In the genomic region with DNA sequence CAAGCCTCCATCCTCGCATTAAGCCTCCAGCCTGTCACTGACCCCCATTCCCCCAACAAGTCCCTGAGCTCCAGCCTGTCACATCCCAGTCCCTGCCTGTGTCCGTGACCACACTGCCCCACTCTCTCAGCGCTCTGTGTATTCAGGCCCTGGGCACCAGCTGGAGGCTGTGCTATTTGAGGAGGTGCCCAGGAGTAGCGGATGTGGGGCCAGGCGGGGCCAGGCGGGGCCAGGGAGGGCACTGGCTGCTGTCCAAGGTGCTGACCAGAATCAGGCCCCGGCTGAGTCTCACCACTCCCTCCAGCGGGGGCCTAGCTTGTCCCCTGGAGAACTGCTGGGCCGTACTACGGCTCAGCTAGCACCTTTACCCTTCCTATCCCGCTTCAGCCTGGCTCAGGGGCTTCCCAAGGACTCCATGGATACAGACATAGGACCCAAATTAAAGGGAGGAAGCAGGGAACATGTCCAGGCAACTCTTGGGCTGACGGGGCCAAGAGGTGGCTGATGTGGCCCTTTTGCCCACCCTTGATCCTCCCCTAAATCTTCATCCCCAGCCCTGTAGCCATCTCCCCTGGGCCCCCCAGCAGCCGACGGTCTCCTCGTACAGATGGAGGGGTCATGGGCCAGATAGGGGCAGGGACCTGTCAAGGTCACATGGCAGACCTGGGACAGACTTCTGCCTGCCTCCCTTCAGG, we compare ENCODE assay signal across 8 cellular contexts. TPM values are rescaled to one million over a fixed set of nuclear protein-coding genes. Genes with fewer than 3 reads are reported as not detected.
DNase-seq lines count a peak whose midpoint lies in the region; ATAC-seq and TF ChIP-seq lines count a peak whose summit lies in the region.

No MANE protein-coding gene starts in this region.

- intact Hi-C loops in CD4-positive, alpha-beta memory T cell (cut with micrococcal nuclease) = no loop called here
- intact Hi-C loops in colonic mucosa (cut with DNase I) = no loop called here

- peak; percentile 56 to 64 (median 61) for DNase-seq in CD4-positive, alpha-beta memory T cell
- peak; percentile 54 for DNase-seq in LHCN-M2 (ENCODE audit: low read depth)
- DNase-seq in activated CD4-positive, alpha-beta T cell treated with anti-CD3 and anti-CD28 coated beads for 4 hours = peak; percentile 32 to 37
- DNase-seq in colonic mucosa = peak; percentile 56
- DNase-seq in memory B cell (ENCODE audit: low spot score in 2 of 2) = peak; percentile 13 to 31
- peak; percentile 37 to 44 for DNase-seq in stimulated activated CD8-positive, alpha-beta memory T cell treated with anti-CD3 and anti-CD28 coated beads, Interleukin-2, amount 100 ng/mL, for 48 hours (ENCODE audit: low read depth in 2 of 2)
- DNase-seq in NCI-H1092 (lab: John Stamatoyannopoulos, UW) = no peak

- TF ChIP-seq CTCF in colonic mucosa (IDR thresholded peaks at IDR 0.05) = no peak

- peak overlapping the region in 1 of 7 donors; percentile 52 for H3K27ac Mint-ChIP-seq in CD4-positive, alpha-beta memory T cell
- H3K27ac Mint-ChIP-seq in memory B cell = no peak overlapping the region

- no peaks in the 10 kb centered on the region for H3K36me3 Mint-ChIP-seq in CD4-positive, alpha-beta memory T cell
- no peaks in the 10 kb centered on the region for H3K36me3 Mint-ChIP-seq in memory B cell

- no peak overlapping the region for H3K4me3 ChIP-seq in CD4-positive, alpha-beta memory T cell (ENCODE audit: low read length in 2 of 2)
- H3K4me3 ChIP-seq in colonic mucosa = no peak overlapping the region

- peaks cover 5 to 22% (median 8%) of the 10 kb centered on the region in 4 donors for H3K4me1 Mint-ChIP-seq in CD4-positive, alpha-beta memory T cell
- H3K4me1 Mint-ChIP-seq in memory B cell = peaks cover 5% of the 10 kb centered on the region

- no peaks in the 10 kb centered on the region for H3K36me3 ChIP-seq in CD4-positive, alpha-beta memory T cell (ENCODE audit: insufficient read depth, low read length)
- H3K36me3 ChIP-seq in colonic mucosa = no peaks in the 10 kb centered on the region

- H3K27me3 Mint-ChIP-seq in CD4-positive, alpha-beta memory T cell = peaks cover 2 to 6% of the 10 kb centered on the region in 2 donors
- H3K27me3 Mint-ChIP-seq in memory B cell = peaks cover 25% of the 10 kb centered on the region

- H3K4me3 Mint-ChIP-seq in CD4-positive, alpha-beta memory T cell = no peak overlapping the region
- H3K4me3 Mint-ChIP-seq in memory B cell = no peak overlapping the region

- H3K9ac ChIP-seq in colonic mucosa (ENCODE audit: low read depth in 2 of 2, low read length in 2 of 2) = no peak overlapping the region

- POLR2A ChIA-PET in CD4-positive, alpha-beta memory T cell (lab: Charles Lee; ENCODE audit: partially characterized antibody) = no interaction called here

- H3K27ac ChIP-seq in CD4-positive, alpha-beta memory T cell (ENCODE audit: low read depth, low read length) = no peak overlapping the region
- H3K27ac ChIP-seq in colonic mucosa = no peak overlapping the region

- ATAC-seq in memory B cell (ENCODE audit: low read depth) (peak; percentile 43), GM19324 (IDR thresholded peaks at IDR 0.05; ENCODE audit: low FRiP score, unreplicated experiment) (no peak)

- H3K4me1 ChIP-seq in CD4-positive, alpha-beta memory T cell (ENCODE audit: insufficient read depth, low read length) = peaks cover 4% of the 10 kb centered on the region
- H3K4me1 ChIP-seq in colonic mucosa = no peaks in the 10 kb centered on the region

- H3K27me3 ChIP-seq in CD4-positive, alpha-beta memory T cell (ENCODE audit: insufficient read depth, low read length) = no peaks in the 10 kb centered on the region
- no peaks in the 10 kb centered on the region for H3K27me3 ChIP-seq in colonic mucosa

- no peaks in the 10 kb centered on the region for H3K9me3 Mint-ChIP-seq in CD4-positive, alpha-beta memory T cell
- H3K9me3 Mint-ChIP-seq in memory B cell = no peaks in the 10 kb centered on the region

- CTCF ChIA-PET in CD4-positive, alpha-beta memory T cell (lab: Charles Lee; ENCODE audit: partially characterized antibody) = no interaction called here

- no peaks in the 10 kb centered on the region for H3K9me3 ChIP-seq in CD4-positive, alpha-beta memory T cell (ENCODE audit: control insufficient read depth in 1 of 2, low read length in 2 of 2)
- no peaks in the 10 kb centered on the region for H3K9me3 ChIP-seq in colonic mucosa

RNA-seq across cellular contexts. Expression of a gene that starts 1.1 kb away (rescaled TPM):
- not detected for total RNA-seq in CD4-positive, alpha-beta memory T cell
- polyA plus RNA-seq in CD4-positive, alpha-beta memory T cell = not detected
- not detected in 2 replicates for total RNA-seq in LHCN-M2 (2014; rRNA removed)
- not detected for polyA plus RNA-seq in LHCN-M2 (2012)
- total RNA-seq in colonic mucosa = 1 to 10 TPM in 1 of 2 donors, under 1 TPM in 1; 0.50 to 1.2 TPM

RNA-seq across cellular contexts. Expression of a gene that starts 16.2 kb away (rescaled TPM):
- total RNA-seq in CD4-positive, alpha-beta memory T cell = not detected
- polyA plus RNA-seq in CD4-positive, alpha-beta memory T cell = not detected
- 0.06 TPM in 1 of 2 replicates, not detected in the other for total RNA-seq in LHCN-M2 (2014; rRNA removed)
- 0.04 TPM for polyA plus RNA-seq in LHCN-M2 (2012)
- not detected for total RNA-seq in colonic mucosa

RNA-seq across cellular contexts. Expression of a gene that starts 48.0 kb away (rescaled TPM):
- total RNA-seq in CD4-positive, alpha-beta memory T cell = 1 to 10 TPM; 1.4 to 1.8 TPM
- not detected for polyA plus RNA-seq in CD4-positive, alpha-beta memory T cell
- 28.9 and 33.2 TPM in 2 replicates for total RNA-seq in LHCN-M2 (2014; rRNA removed)
- 30.1 TPM for polyA plus RNA-seq in LHCN-M2 (2012)
- 1 to 10 TPM; 4.0 to 9.0 TPM for total RNA-seq in colonic mucosa
